10 cellular contexts compared by ENCODE assay signal in genomic region chr7:48139461-48139860, GRCh38. TPM values are rescaled to one million over a fixed set of nuclear protein-coding genes. Genes with fewer than 3 reads are reported as not detected.
A peak's percentile ranks its signal among the peaks of the same experiment; 100 is the strongest.
DNase-seq lines count a peak whose midpoint lies in the region; ATAC-seq lines count a peak whose summit lies in the region.
"Had no signal": no experiment of that assay in that cellular context is flagged by ENCODE, and none has a peak within 500 bp of the region (broad histone marks: within the 10 kb centered on the region; RNA-seq: fewer than 3 reads in every experiment).

No MANE protein-coding gene starts in this region.

- peak; percentile 16 for ATAC-seq in HG02798 (IDR thresholded peaks at IDR 0.05; ENCODE audit: poor library complexity, unreplicated experiment)
- ATAC-seq in left colon: peak; percentile 32
- no peak for ATAC-seq in GM18520 (IDR thresholded peaks at IDR 0.05; ENCODE audit: unreplicated experiment)
- no peak for ATAC-seq in HG02970 (IDR thresholded peaks at IDR 0.05; ENCODE audit: low FRiP score, unreplicated experiment)
- no peak for ATAC-seq in HG02623 (IDR thresholded peaks at IDR 0.05; ENCODE audit: unreplicated experiment)
- no peak for ATAC-seq in HG03342 (IDR thresholded peaks at IDR 0.05; ENCODE audit: unreplicated experiment)

- intact Hi-C loops in left colon (cut with DNase I, micrococcal nuclease): no loop called here

- DNase-seq in AG20443 (ENCODE audit: low spot score) (peak; percentile 36), amniotic epithelial cell (ENCODE audit: low read depth) (peak; percentile 16), left colon (no peak)
- DNase-seq: DND-41 had no signal

RNA-seq across cellular contexts. Expression of gene ABCA13, which starts 31.8 kb away (rescaled TPM):
- under 1 TPM; 0.11 to 0.76 TPM for total RNA-seq in left colon
- total RNA-seq: activated CD8-positive, alpha-beta memory T cell treated with anti-CD3 and anti-CD28 coated beads for 36 hours had no signal

RNA-seq across cellular contexts. Expression of gene UPP1, which starts 50.4 kb away (rescaled TPM):
- 10 to 100 TPM; 45.6 to 54.2 TPM for total RNA-seq in left colon

Comparison
In these comparisons a context has a peak if more than half of its experiments do, and no peak if none do; other contexts are left out.
1. DNase-seq: peak in AG20443 (single experiment) and amniotic epithelial cell (single experiment); none in left colon (0 of 2).
2. ATAC-seq: peak in HG02798 (single experiment) and left colon (single experiment); none in GM18520 (single experiment), HG02970 (single experiment), HG02623 (single experiment) and HG03342 (single experiment).